27 cellular contexts compared by ENCODE assay signal in the genomic region with DNA sequence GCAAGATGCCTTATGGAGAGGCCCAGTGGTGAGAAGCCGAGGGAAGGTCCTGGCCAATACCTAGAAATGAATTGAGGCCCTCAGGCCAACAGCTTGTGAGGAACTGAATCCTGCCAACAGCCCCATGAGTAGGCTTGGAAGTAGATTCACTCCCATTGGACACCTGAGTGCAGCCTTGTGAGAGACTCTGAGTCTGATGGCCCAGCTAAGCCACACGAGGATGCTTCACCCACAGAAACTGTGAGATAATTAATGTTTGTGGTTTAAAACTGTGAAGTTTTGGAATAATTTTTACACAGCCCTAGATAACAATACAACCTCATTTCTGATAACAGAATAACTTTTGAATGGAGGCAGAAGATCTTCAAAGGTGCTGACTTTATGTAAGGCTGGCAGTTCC.
"Had no signal": no experiment of that assay in that cellular context is flagged by ENCODE, and none has a peak within 500 bp of the region (broad histone marks: within the 10 kb centered on the region; RNA-seq: fewer than 3 reads in every experiment).

No MANE protein-coding gene starts in this region.

- H3K36me3 Mint-ChIP-seq: activated CD8-positive, alpha-beta memory T cell treated with anti-CD3 and anti-CD28 coated beads, Interleukin-2, amount 10 ng/mL, durations not matched to agents 7 days and 5 days; activated naive CD4-positive, alpha-beta T cell treated with anti-CD3 and anti-CD28 coated beads, Interleukin-2, amount 50 U/mL, for 72 hours had no signal

- H3K4me1 Mint-ChIP-seq: activated CD4-positive, alpha-beta T cell treated with anti-CD3 and anti-CD28 coated beads, Interleukin-2, amount 10 ng/mL, durations not matched to agents 24 days and 14 days; activated CD8-positive, alpha-beta memory T cell treated with anti-CD3 and anti-CD28 coated beads, Interleukin-2, amount 10 ng/mL, durations not matched to agents 7 days and 5 days; activated naive CD8-positive, alpha-beta T cell treated with anti-CD3 and anti-CD28 coated beads, Interleukin-2, amount 50 U/mL, for 24 hours had no signal

- ATAC-seq: activated CD8-positive, alpha-beta memory T cell treated with anti-CD3 and anti-CD28 coated beads, Interleukin-2, amount 10 ng/mL, durations not matched to agents 7 days and 5 days; activated naive CD4-positive, alpha-beta T cell treated with anti-CD3 and anti-CD28 coated beads, Interleukin-2, amount 50 U/mL, for 72 hours; activated naive CD8-positive, alpha-beta T cell treated with anti-CD3 and anti-CD28 coated beads, Interleukin-2, amount 50 U/mL, for 24 hours; PC-3; SK-N-SH treated with all-trans-retinoic acid at 6 μM for 48 hours had no signal

- H3K4me3 Mint-ChIP-seq: activated CD4-positive, alpha-beta T cell treated with anti-CD3 and anti-CD28 coated beads, Interleukin-2, amount 10 ng/mL, durations not matched to agents 24 days and 14 days; activated CD8-positive, alpha-beta memory T cell treated with anti-CD3 and anti-CD28 coated beads, Interleukin-2, amount 10 ng/mL, durations not matched to agents 7 days and 5 days; activated naive CD8-positive, alpha-beta T cell treated with anti-CD3 and anti-CD28 coated beads, Interleukin-2, amount 50 U/mL, for 24 hours; activated T-cell treated with anti-CD3 and anti-CD28 coated beads, Interleukin-2, amount 50 U/mL, for 24 hours; activated T-helper 1 cell treated with anti-CD3 and anti-CD28 coated beads, Interleukin-12 subunit alpha, Interleukin-12 subunit beta, Interleukin-2, Interleukin-4 antibody, amounts not matched to agents 30 ng/mL and 10 ng/mL and 1 ng/mL, durations not matched to agents 14 hours and 24 hours and 36 hours; T-helper 1 cell treated with Interleukin-12 subunit alpha and Interleukin-12 subunit beta and Interleukin-4 antibody, amounts not matched to agents 30 μg/mL and 1 μg/mL, for 36 hours had no signal

- DNase-seq: activated CD4-positive, alpha-beta T cell treated with anti-CD3 and anti-CD28 coated beads, Interleukin-2, amount 10 ng/mL, durations not matched to agents 24 days and 14 days; activated CD4-positive, alpha-beta T cell treated with anti-CD3 and anti-CD28 coated beads, Interleukin-2, amount 50 U/mL, for 48 hours; activated CD4-positive, CD25-positive, alpha-beta regulatory T cell treated with anti-CD3 and anti-CD28 coated beads, Interleukin-2, amount 50 U/mL, for 72 hours; activated CD8-positive, alpha-beta memory T cell treated with anti-CD3 and anti-CD28 coated beads, Interleukin-2, amount 10 ng/mL, durations not matched to agents 7 days and 5 days; activated effector memory CD4-positive, alpha-beta T cell treated with Interleukin-2 at 50 U/mL for 16 hours; activated naive CD4-positive, alpha-beta T cell; activated naive CD8-positive, alpha-beta T cell treated with anti-CD3 and anti-CD28 coated beads, Interleukin-2, amount 50 U/mL, for 24 hours; activated T-cell treated with anti-CD3 and anti-CD28 coated beads, Interleukin-2, amount 50 U/mL, for 24 hours; amygdala; colonic mucosa; KG1; MM.1S; NCI-H1105; NCI-H1436; NCI-H187; NCI-H2081; NCI-H446; NCI-H524; NCI-H748 treated with DMSO at 0.1 percent for 48 hours; PC-3; SHP77 had no signal

- H3K4me1 ChIP-seq: colonic mucosa had no signal

- H3K27ac ChIP-seq: colonic mucosa had no signal

- H3K27me3 ChIP-seq: colonic mucosa, SJSA1 had no signal

- H3K9me3 Mint-ChIP-seq: activated CD4-positive, alpha-beta T cell treated with anti-CD3 and anti-CD28 coated beads, Interleukin-2, amount 10 ng/mL, durations not matched to agents 24 days and 14 days; activated naive CD4-positive, alpha-beta T cell treated with anti-CD3 and anti-CD28 coated beads, Interleukin-2, amount 50 U/mL, for 72 hours; activated naive CD8-positive, alpha-beta T cell treated with anti-CD3 and anti-CD28 coated beads, Interleukin-2, amount 50 U/mL, for 24 hours; activated T-cell treated with anti-CD3 and anti-CD28 coated beads, Interleukin-2, amount 50 U/mL, for 24 hours; activated T-helper 1 cell treated with anti-CD3 and anti-CD28 coated beads, Interleukin-12 subunit alpha, Interleukin-12 subunit beta, Interleukin-2, Interleukin-4 antibody, amounts not matched to agents 30 ng/mL and 10 ng/mL and 1 ng/mL, durations not matched to agents 14 hours and 24 hours and 36 hours; T-helper 1 cell treated with Interleukin-12 subunit alpha and Interleukin-12 subunit beta and Interleukin-4 antibody, amounts not matched to agents 30 μg/mL and 1 μg/mL, for 36 hours had no signal

- H3K27ac Mint-ChIP-seq: activated CD4-positive, alpha-beta T cell treated with anti-CD3 and anti-CD28 coated beads, Interleukin-2, amount 10 ng/mL, durations not matched to agents 24 days and 14 days; activated CD8-positive, alpha-beta memory T cell treated with anti-CD3 and anti-CD28 coated beads, Interleukin-2, amount 10 ng/mL, durations not matched to agents 7 days and 5 days; activated naive CD4-positive, alpha-beta T cell treated with anti-CD3 and anti-CD28 coated beads, Interleukin-2, amount 50 U/mL, for 72 hours; activated naive CD8-positive, alpha-beta T cell treated with anti-CD3 and anti-CD28 coated beads, Interleukin-2, amount 50 U/mL, for 24 hours; activated T-cell treated with anti-CD3 and anti-CD28 coated beads, Interleukin-2, amount 50 U/mL, for 24 hours; activated T-helper 1 cell treated with anti-CD3 and anti-CD28 coated beads, Interleukin-12 subunit alpha, Interleukin-12 subunit beta, Interleukin-2, Interleukin-4 antibody, amounts not matched to agents 30 ng/mL and 10 ng/mL and 1 ng/mL, durations not matched to agents 14 hours and 24 hours and 36 hours; T-helper 1 cell treated with Interleukin-12 subunit alpha and Interleukin-12 subunit beta and Interleukin-4 antibody, amounts not matched to agents 30 μg/mL and 1 μg/mL, for 36 hours had no signal

- H3K9me3 ChIP-seq: colonic mucosa, SJSA1 had no signal

- H3K36me3 ChIP-seq: colonic mucosa, SJSA1 had no signal

- H3K4me3 ChIP-seq: colonic mucosa, SJSA1 had no signal

- FAIRE-seq: RCC 7860 had no signal
